ENCODE assay signal across 8 cellular contexts in genomic region chr19:47273313-47274070, GRCh38. TPM values are rescaled to one million over a fixed set of nuclear protein-coding genes. Genes with fewer than 3 reads are reported as not detected.
DNase-seq lines count a peak whose midpoint lies in the region; ATAC-seq and TF ChIP-seq lines count a peak whose summit lies in the region.

No MANE protein-coding gene starts in this region.

- no peak overlapping the region for H2AFZ ChIP-seq in fibroblast of lung (ENCODE audit: low read length)

- H3K9me3 Mint-ChIP-seq in IgD-negative memory B cell (no peaks in the 10 kb centered on the region), natural killer cell (no peaks in the 10 kb centered on the region)
- no peaks in the 10 kb centered on the region for H3K9me3 Mint-ChIP-seq in stimulated activated naive B cell treated with anti-CD40 and anti-IgM and Interleukin-4, amounts not matched to agents 10 μg/mL and 1 μg/mL and 100 μg/mL, for 72 hours

- DNase-seq in DMS153 (lab: John Stamatoyannopoulos, UW) (peak; percentile 84), Peyer's patch (peak; percentile 91 to 97 (median 94)), fibroblast of lung (ENCODE audit: low read depth in 2 of 2) (peak; percentile 92), natural killer cell (peak; percentile 86)
- peak; percentile 78 to 79 for DNase-seq in activated T-helper 1 cell treated with anti-CD3 and anti-CD28 coated beads, Interleukin-2, amount 50 U/mL, for 16 hours (ENCODE audit: low read depth in 1 of 2, low spot score in 1 of 2)
- DNase-seq in stimulated activated naive B cell treated with anti-CD40 and anti-IgM and Interleukin-4, amounts not matched to agents 10 μg/mL and 1 μg/mL and 100 μg/mL, for 72 hours = peak; percentile 91

- H3K27me3 ChIP-seq in Peyer's patch = no peaks in the 10 kb centered on the region
- H3K27me3 ChIP-seq in fibroblast of lung (ENCODE audit: control insufficient read depth, insufficient read depth, low read length) = no peaks in the 10 kb centered on the region

- TF ChIP-seq CTCF in Peyer's patch (IDR thresholded peaks at IDR 0.05) (no peak), fibroblast of lung (conservative IDR thresholded peaks at IDR 0.05 in 1 of 2, IDR thresholded peaks at IDR 0.05 in 1 of 2; ENCODE audit: low read depth in 1 of 2, low read length in 2 of 2) (no peak), natural killer cell (IDR thresholded peaks at IDR 0.05) (no peak)

- ATAC-seq in GM21529 (IDR thresholded peaks at IDR 0.05; ENCODE audit: unreplicated experiment) = peak; percentile 66
- peak; percentile 60 to 76 (median 64) for ATAC-seq in natural killer cell
- ATAC-seq in stimulated activated naive B cell treated with anti-CD40 and anti-IgM and Interleukin-4, amounts not matched to agents 10 μg/mL and 1 μg/mL and 100 μg/mL, for 72 hours (replicated peaks) = peak; percentile 78 to 80

- intact Hi-C loops in natural killer cell (cut with micrococcal nuclease) = loop anchor here (1.0 to 10.0 kb wide), 3 partner anchors 16 to 419 kb away; partner anchors contain the start of gene AP2S1

- peak; percentile 84 to 92 for TF ChIP-seq POLR2A in Peyer's patch (IDR thresholded peaks at IDR 0.05)

- H3K4me3 Mint-ChIP-seq in IgD-negative memory B cell = peak overlapping the region; percentile 95 to 97 (median 96)
- peak overlapping the region; percentile 95 for H3K4me3 Mint-ChIP-seq in natural killer cell
- peak overlapping the region; percentile 84 to 88 for H3K4me3 Mint-ChIP-seq in stimulated activated naive B cell treated with anti-CD40 and anti-IgM and Interleukin-4, amounts not matched to agents 10 μg/mL and 1 μg/mL and 100 μg/mL, for 72 hours

- H3K36me3 ChIP-seq in Peyer's patch (peaks cover 0 to 18% (median 0%) of the 10 kb centered on the region in 3 donors), fibroblast of lung (ENCODE audit: control insufficient read depth, insufficient read depth, low read length) (peaks cover 4% of the 10 kb centered on the region)

- H3K27me3 Mint-ChIP-seq in IgD-negative memory B cell (no peaks in the 10 kb centered on the region), natural killer cell (ENCODE audit: low read depth in 2 of 2) (no peaks in the 10 kb centered on the region)
- no peaks in the 10 kb centered on the region for H3K27me3 Mint-ChIP-seq in stimulated activated naive B cell treated with anti-CD40 and anti-IgM and Interleukin-4, amounts not matched to agents 10 μg/mL and 1 μg/mL and 100 μg/mL, for 72 hours

- no peaks in the 10 kb centered on the region for H4K20me1 ChIP-seq in fibroblast of lung (ENCODE audit: control insufficient read depth, extremely low read depth, insufficient read depth, low read length)

- H3K36me3 Mint-ChIP-seq in IgD-negative memory B cell (peaks cover 3% of the 10 kb centered on the region), natural killer cell (no peaks in the 10 kb centered on the region)
- peaks cover 16 to 42% of the 10 kb centered on the region in 2 donors for H3K36me3 Mint-ChIP-seq in stimulated activated naive B cell treated with anti-CD40 and anti-IgM and Interleukin-4, amounts not matched to agents 10 μg/mL and 1 μg/mL and 100 μg/mL, for 72 hours

- no peaks in the 10 kb centered on the region for H3K79me2 ChIP-seq in fibroblast of lung (ENCODE audit: control insufficient read depth, insufficient read depth, low read length)

- H3K9me3 ChIP-seq in Peyer's patch = no peaks in the 10 kb centered on the region
- no peaks in the 10 kb centered on the region for H3K9me3 ChIP-seq in fibroblast of lung (ENCODE audit: control insufficient read depth, insufficient read depth, low read depth, low read length)

- H3K4me1 ChIP-seq in Peyer's patch = peaks cover 0 to 24% (median 7%) of the 10 kb centered on the region in 4 donors
- H3K4me1 ChIP-seq in fibroblast of lung (ENCODE audit: control insufficient read depth, extremely low read depth, insufficient read depth, low read length) = peaks cover 25% of the 10 kb centered on the region

- H3K4me3 ChIP-seq in Peyer's patch = peak overlapping the region; percentile 72 to 82 (median 77)
- H3K4me3 ChIP-seq in fibroblast of lung (replicated peaks in 1 of 4; ENCODE audit: control extremely low read depth in 1 of 4, insufficient read depth in 1 of 4, low read depth in 3 of 4, low read length in 4 of 4) = peak overlapping the region; percentile 63 to 85 (median 73)

- H3K4me2 ChIP-seq in fibroblast of lung (ENCODE audit: extremely low read depth, insufficient read depth, low read length) = peak overlapping the region; percentile 99

- peaks cover 10 to 13% (median 12%) of the 10 kb centered on the region in 3 donors for H3K4me1 Mint-ChIP-seq in IgD-negative memory B cell
- H3K4me1 Mint-ChIP-seq in natural killer cell = peaks cover 14 to 33% of the 10 kb centered on the region in 2 donors
- H3K4me1 Mint-ChIP-seq in stimulated activated naive B cell treated with anti-CD40 and anti-IgM and Interleukin-4, amounts not matched to agents 10 μg/mL and 1 μg/mL and 100 μg/mL, for 72 hours = peaks cover 29 to 40% of the 10 kb centered on the region in 2 donors

- H3K27ac ChIP-seq in Peyer's patch (peak overlapping the region; percentile 95 to 99 (median 98)), fibroblast of lung (ENCODE audit: insufficient read depth, low read length) (peak overlapping the region; percentile 94)

- H3K27ac Mint-ChIP-seq in IgD-negative memory B cell (peak overlapping the region; percentile 96 to 98 (median 98)), natural killer cell (peak overlapping the region; percentile 93 to 96)
- H3K27ac Mint-ChIP-seq in stimulated activated naive B cell treated with anti-CD40 and anti-IgM and Interleukin-4, amounts not matched to agents 10 μg/mL and 1 μg/mL and 100 μg/mL, for 72 hours = peak overlapping the region; percentile 94

- peak overlapping the region; percentile 79 for H3K9ac ChIP-seq in fibroblast of lung (ENCODE audit: insufficient read depth, low read length)

RNA-seq across cellular contexts. Expression of gene INAFM1, which starts 1.2 kb away (rescaled TPM):
- polyA plus RNA-seq in IgD-negative memory B cell = 2.3 TPM
- 10 to 100 TPM in 2 of 4 donors, 1 to 10 TPM in 2; 6.1 to 23.9 (median 12.8) TPM for total RNA-seq in Peyer's patch
- total RNA-seq in fibroblast of lung = 1.8 and 3.6 TPM in 2 replicates
- polyA plus RNA-seq in fibroblast of lung = 1.9 and 2.0 TPM in 2 replicates
- 17.9 and 20.4 TPM in 2 replicates for polyA plus RNA-seq in fibroblast of lung (2012)
- polyA minus RNA-seq in fibroblast of lung (ENCODE audit: low replicate concordance) = 2.7 and 5.7 TPM in 2 replicates
- total RNA-seq in natural killer cell = 10 to 100 TPM in 1 of 3 donors, 1 to 10 TPM in 2; 9.1 to 10.3 (median 9.5) TPM

RNA-seq across cellular contexts. Expression of gene CCDC9, which starts 17.2 kb away (rescaled TPM):
- 16.0 TPM for polyA plus RNA-seq in IgD-negative memory B cell
- total RNA-seq in Peyer's patch = 100 to 1,000 TPM in 1 of 4 donors, 10 to 100 TPM in 3; 12.1 to 104 (median 35.8) TPM
- 8.0 and 8.1 TPM in 2 replicates for total RNA-seq in fibroblast of lung
- polyA plus RNA-seq in fibroblast of lung = 5.4 and 7.2 TPM in 2 replicates
- 20.0 and 24.8 TPM in 2 replicates for polyA plus RNA-seq in fibroblast of lung (2012)
- 2.1 and 29.6 TPM in 2 replicates for polyA minus RNA-seq in fibroblast of lung (ENCODE audit: low replicate concordance)
- total RNA-seq in natural killer cell = 10 to 100 TPM; 49.6 to 55.8 (median 55.4) TPM

RNA-seq across cellular contexts. Expression of gene C5AR1, which starts 36.2 kb away (rescaled TPM):
- polyA plus RNA-seq in IgD-negative memory B cell (0.30 TPM), fibroblast of lung (0.73 and 0.81 TPM in 2 replicates)
- total RNA-seq in Peyer's patch (1 to 10 TPM in 2 of 4 donors, under 1 TPM in 1, not detected in 1; 0.70 to 5.0 (median 2.2) TPM), fibroblast of lung (under 0.01 and 0.33 TPM in 2 replicates), natural killer cell (10 to 100 TPM; 11.4 to 42.7 (median 28.7) TPM)
- polyA plus RNA-seq in fibroblast of lung (2012) = 0.46 and 0.72 TPM in 2 replicates
- polyA minus RNA-seq in fibroblast of lung (ENCODE audit: low replicate concordance) = 0.71 TPM in 1 of 2 replicates, not detected in the other

RNA-seq across cellular contexts. Expression of gene BBC3, which starts 42.5 kb away (rescaled TPM):
- 5.1 TPM for polyA plus RNA-seq in IgD-negative memory B cell
- total RNA-seq in Peyer's patch = 10 to 100 TPM in 1 of 4 donors, 1 to 10 TPM in 3; 4.1 to 10.0 (median 5.5) TPM
- total RNA-seq in fibroblast of lung = 37.7 and 38.3 TPM in 2 replicates
- polyA plus RNA-seq in fibroblast of lung = 1.4 and 2.4 TPM in 2 replicates
- polyA plus RNA-seq in fibroblast of lung (2012) = 6.2 and 8.5 TPM in 2 replicates
- polyA minus RNA-seq in fibroblast of lung (ENCODE audit: low replicate concordance) = 2.6 and 3.8 TPM in 2 replicates
- total RNA-seq in natural killer cell = 10 to 100 TPM; 39.9 to 45.1 (median 43.9) TPM

RNA-seq across cellular contexts. Expression of gene C5AR2, which starts 58.5 kb away (rescaled TPM):
- polyA plus RNA-seq in IgD-negative memory B cell = 0.06 TPM
- 1 to 10 TPM in 2 of 4 donors, under 1 TPM in 1, not detected in 1; 0.95 to 1.6 (median 1.4) TPM for total RNA-seq in Peyer's patch
- under 0.01 TPM in 1 of 2 replicates, not detected in the other for total RNA-seq in fibroblast of lung
- polyA plus RNA-seq in fibroblast of lung = 0.02 and 0.08 TPM in 2 replicates
- polyA plus RNA-seq in fibroblast of lung (2012) = 0.03 TPM in 1 of 2 replicates, not detected in the other
- polyA minus RNA-seq in fibroblast of lung (ENCODE audit: low replicate concordance) = 0.07 TPM in 1 of 2 replicates, not detected in the other
- total RNA-seq in natural killer cell = 10 to 100 TPM in 1 of 3 donors, 1 to 10 TPM in 2; 4.3 to 15.5 (median 8.3) TPM

Comparison
In these comparisons a context has a peak if more than half of its experiments do, and no peak if none do; other contexts are left out.
1. Peak in every context shown above with its lines: DNase-seq, ATAC-seq, H3K4me3 ChIP-seq and H3K27ac ChIP-seq.